In the genomic region with DNA sequence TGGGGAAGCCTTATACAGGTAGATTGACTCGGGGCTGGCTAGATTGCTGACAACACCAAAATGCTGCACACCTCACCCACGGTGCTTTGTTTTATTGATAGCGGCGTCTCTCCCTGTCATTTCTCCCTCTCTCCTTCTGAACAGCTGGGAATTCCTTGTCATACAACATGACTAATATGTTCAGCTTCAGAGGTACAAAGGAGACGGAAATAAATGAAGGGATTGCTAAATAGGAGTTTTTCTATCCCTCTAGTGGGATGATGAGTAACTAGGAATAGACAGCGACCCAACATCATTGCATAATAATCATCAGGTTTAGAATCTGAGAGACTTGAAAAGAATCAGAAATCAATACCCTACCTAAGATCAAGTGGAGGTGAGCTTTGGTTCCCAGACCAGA, we compare ENCODE assay signal across 21 cellular contexts.
DNase-seq lines count a peak whose midpoint lies in the region; ATAC-seq and TF ChIP-seq lines count a peak whose summit lies in the region.
"Had no signal": no experiment of that assay in that cellular context is flagged by ENCODE, and none has a peak within 500 bp of the region (broad histone marks: within the 10 kb centered on the region; RNA-seq: fewer than 3 reads in every experiment).

No MANE protein-coding gene starts in this region.

- no peak for TF ChIP-seq EP300 in esophagus muscularis mucosa (IDR thresholded peaks at IDR 0.05)

- peaks cover 33% of the 10 kb centered on the region for H3K4me1 Mint-ChIP-seq in nephron

- TF ChIP-seq POLR2A in esophagus muscularis mucosa (IDR thresholded peaks at IDR 0.05; ENCODE audit: low read depth) = no peak

- H3K4me3 ChIP-seq in cardiac muscle cell (no peak overlapping the region), left ventricle myocardium inferior (no peak overlapping the region), esophagus muscularis mucosa (peak overlapping the region in 1 of 4 donors; percentile 5)
- H3K4me3 ChIP-seq: ascending aorta, colonic mucosa, right lobe of liver, SJSA1, upper lobe of right lung had no signal

- H3K27me3 Mint-ChIP-seq in nephron (ENCODE audit: low read depth) = peaks cover 33% of the 10 kb centered on the region

- H3K4me3 Mint-ChIP-seq in nephron = no peak overlapping the region
- H3K4me3 Mint-ChIP-seq: activated CD4-positive, alpha-beta memory T cell treated with anti-CD3 and anti-CD28 coated beads for 36 hours; stimulated activated naive CD8-positive, alpha-beta T cell treated with anti-CD3 and anti-CD28 coated beads, Interleukin-15, Interleukin-2, amounts not matched to agents 100 ng/mL and 50 ng/mL, for 24 hours had no signal

- no peaks in the 10 kb centered on the region for H3K9me3 Mint-ChIP-seq in nephron
- H3K9me3 Mint-ChIP-seq: activated CD4-positive, alpha-beta memory T cell treated with anti-CD3 and anti-CD28 coated beads for 36 hours; stimulated activated naive CD8-positive, alpha-beta T cell treated with anti-CD3 and anti-CD28 coated beads, Interleukin-15, Interleukin-2, amounts not matched to agents 100 ng/mL and 50 ng/mL, for 24 hours had no signal

- WGBS in esophagus muscularis mucosa = 40% methylated on average over 6 of the region's 6 CpGs

- peak overlapping the region; percentile 66 for H3K27ac ChIP-seq in cardiac muscle cell
- H3K27ac ChIP-seq in left ventricle myocardium inferior (replicated peaks) = no peak overlapping the region
- peak overlapping the region; percentile 50 to 69 (median 56) for H3K27ac ChIP-seq in esophagus muscularis mucosa (replicated peaks in 1 of 4)
- H3K27ac ChIP-seq: ascending aorta, colonic mucosa, right lobe of liver, SJSA1, upper lobe of right lung had no signal

- intact Hi-C loops in left ventricle myocardium inferior (cut with micrococcal nuclease) (no loop called here), esophagus muscularis mucosa (cut with DNase I) (no loop called here)

- no peak for TF ChIP-seq CTCF in cardiac muscle cell (IDR thresholded peaks at IDR 0.05; ENCODE audit: low read depth, low read length)
- TF ChIP-seq CTCF in left ventricle myocardium inferior (IDR thresholded peaks at IDR 0.05; ENCODE audit: borderline replicate concordance) = no peak
- no peak for TF ChIP-seq CTCF in esophagus muscularis mucosa (IDR thresholded peaks at IDR 0.05)
- no peak for TF ChIP-seq CTCF in nephron (IDR thresholded peaks at IDR 0.05; ENCODE audit: unreplicated experiment in 3 of 3)

- H3K36me3 Mint-ChIP-seq in nephron (ENCODE audit: low read depth) = no peaks in the 10 kb centered on the region
- H3K36me3 Mint-ChIP-seq: activated CD4-positive, alpha-beta memory T cell treated with anti-CD3 and anti-CD28 coated beads for 36 hours had no signal

- peak overlapping the region in 2 of 3 experiments; percentile 37 to 43 for H3K27ac Mint-ChIP-seq in nephron
- H3K27ac Mint-ChIP-seq: activated CD4-positive, alpha-beta memory T cell treated with anti-CD3 and anti-CD28 coated beads for 36 hours; stimulated activated naive CD8-positive, alpha-beta T cell treated with anti-CD3 and anti-CD28 coated beads, Interleukin-15, Interleukin-2, amounts not matched to agents 100 ng/mL and 50 ng/mL, for 24 hours had no signal

- ATAC-seq in GM19397 (IDR thresholded peaks at IDR 0.05; ENCODE audit: unreplicated experiment) (no peak), HG03108 (IDR thresholded peaks at IDR 0.05; ENCODE audit: unreplicated experiment) (no peak)

- DNase-seq in cardiac muscle cell (ENCODE audit: low read depth in 1 of 2, low spot score in 1 of 2) = peak in 1 of 2 donors; percentile 45
- DNase-seq in left ventricle myocardium inferior = no peak
- DNase-seq in esophagus muscularis mucosa (ENCODE audit: extremely low spot score) = no peak
- no peak for DNase-seq in RPMI8226
- no peak for DNase-seq in GOT3 (lab: John Stamatoyannopoulos, UW)
- DNase-seq: 8988T; activated CD4-positive, alpha-beta memory T cell treated with anti-CD3 and anti-CD28 coated beads for 36 hours; activated naive CD4-positive, alpha-beta T cell treated with Interleukin-2 at 50 U/mL for 16 hours; C1 segment of cervical spinal cord; NCI-H1417; NCI-H526 treated with DMSO at 0.1 percent for 48 hours; stimulated activated CD4-positive, alpha-beta T cell treated with anti-CD3 and anti-CD28 coated beads, Interleukin-2, amount 100 ng/mL, for 24 hours had no signal

- H3K27me3 ChIP-seq in cardiac muscle cell (no peaks in the 10 kb centered on the region), left ventricle myocardium inferior (ENCODE audit: low read depth) (peaks cover 30% of the 10 kb centered on the region), esophagus muscularis mucosa (no peaks in the 10 kb centered on the region)
- H3K27me3 ChIP-seq: ascending aorta, colonic mucosa, right lobe of liver, SJSA1 had no signal

- H3K9me3 ChIP-seq in cardiac muscle cell (ENCODE audit: low read depth) (no peaks in the 10 kb centered on the region), left ventricle myocardium inferior (replicated peaks) (no peaks in the 10 kb centered on the region), esophagus muscularis mucosa (no peaks in the 10 kb centered on the region)
- H3K9me3 ChIP-seq: ascending aorta, colonic mucosa, right lobe of liver, SJSA1, upper lobe of right lung had no signal

- peaks cover 52% of the 10 kb centered on the region for H3K4me1 ChIP-seq in cardiac muscle cell (ENCODE audit: low read depth)
- no peaks in the 10 kb centered on the region for H3K4me1 ChIP-seq in left ventricle myocardium inferior
- peaks cover 3 to 29% (median 23%) of the 10 kb centered on the region in 4 donors for H3K4me1 ChIP-seq in esophagus muscularis mucosa
- H3K4me1 ChIP-seq: ascending aorta, colonic mucosa, right lobe of liver, SJSA1 had no signal

- H3K36me3 ChIP-seq in cardiac muscle cell (no peaks in the 10 kb centered on the region), left ventricle myocardium inferior (no peaks in the 10 kb centered on the region), esophagus muscularis mucosa (no peaks in the 10 kb centered on the region)
- H3K36me3 ChIP-seq: ascending aorta, colonic mucosa, right lobe of liver, SJSA1, upper lobe of right lung had no signal
